11 cellular contexts compared by ENCODE assay signal in the genomic region with DNA sequence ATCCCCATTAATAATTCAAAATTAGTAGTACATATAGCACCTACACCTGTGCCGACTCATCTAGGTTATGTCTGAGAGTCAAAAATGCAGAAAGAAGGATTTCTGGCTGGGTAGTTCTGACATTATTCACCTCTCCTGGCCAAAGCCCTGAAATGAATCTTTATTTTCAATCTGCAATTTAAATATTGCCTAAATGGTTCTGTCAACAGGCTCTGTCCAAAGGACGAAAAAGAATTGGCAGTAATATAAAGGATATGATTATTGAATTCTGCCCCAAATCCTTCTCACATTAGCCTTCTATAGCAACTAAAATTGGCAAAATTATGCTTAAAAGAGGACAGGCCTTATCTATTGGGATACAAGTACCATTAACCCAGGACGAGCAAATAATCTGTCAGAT.
"Had no signal": no experiment of that assay in that cellular context is flagged by ENCODE, and none has a peak within 500 bp of the region (broad histone marks: within the 10 kb centered on the region; RNA-seq: fewer than 3 reads in every experiment).

No MANE protein-coding gene starts in this region.

- H3K27ac ChIP-seq: GM23248 had no signal

- H3K9me3 ChIP-seq: HAP-1 had no signal

- H3K9ac ChIP-seq: GM23248 had no signal

- FAIRE-seq: H1, H54 had no signal

- H3K36me3 ChIP-seq: HAP-1 had no signal

- H3K4me2 ChIP-seq: GM23338 had no signal

- H3K4me3 ChIP-seq: GM23248, GM23338, HAP-1 had no signal

- DNase-seq: GM23248, GOT3, H7, H9, HCEC 1CT, HFFc6 had no signal

- H3K4me1 ChIP-seq: HAP-1 had no signal

- H2AFZ ChIP-seq: GM23248, GM23338 had no signal

- ATAC-seq: GM23338, HCT116 had no signal
